In the genomic region with DNA sequence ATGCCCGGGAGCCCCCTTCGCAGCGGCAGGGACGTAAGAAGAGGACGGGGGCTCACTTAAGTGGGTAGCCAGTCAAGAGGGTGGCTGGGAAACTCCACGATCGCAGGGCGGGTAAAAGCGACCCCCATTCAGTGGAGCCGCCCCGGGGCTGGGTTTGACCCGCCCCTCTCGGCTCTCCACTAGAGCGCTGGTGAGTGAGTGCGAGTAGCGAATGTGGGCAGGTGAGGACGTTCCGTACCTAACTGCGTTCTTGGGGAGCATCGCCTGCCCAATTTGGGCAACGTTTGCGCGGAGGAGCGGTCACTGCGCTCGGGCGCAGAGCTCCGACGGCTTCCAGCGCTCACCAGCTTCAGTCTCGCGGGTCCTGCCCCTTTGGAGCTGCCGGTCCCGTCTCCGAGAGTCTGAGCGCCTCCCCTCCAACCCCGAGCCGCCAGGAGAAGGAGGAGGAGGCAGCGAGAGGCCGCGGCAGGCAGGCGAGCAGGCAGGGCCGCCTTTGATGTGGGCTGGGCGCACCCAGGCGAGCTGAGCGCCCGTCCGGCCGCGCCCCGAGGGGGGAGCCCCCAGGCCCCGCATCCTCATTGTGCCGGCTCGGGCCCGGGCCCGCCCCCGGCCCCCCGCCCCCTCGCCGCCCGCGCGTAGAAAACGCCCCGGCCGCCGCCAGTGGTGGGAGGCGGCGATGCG, we compare ENCODE assay signal across 8 cellular contexts. TPM values are rescaled to one million over a fixed set of nuclear protein-coding genes. Genes with fewer than 3 reads are reported as not detected.
DNase-seq lines count a peak whose midpoint lies in the region; ATAC-seq, FAIRE-seq and TF ChIP-seq lines count a peak whose summit lies in the region.

Gene FGF18 (plus strand): TSS at position 666 of the 681 bp plus-strand sequence. CDS start 553 bp downstream, outside the sequence.

- TF ChIP-seq RAD21 in SK-N-SH (IDR thresholded peaks at IDR 0.05; ENCODE audit: low read length), result no peak

- H4K20me1 ChIP-seq in SK-N-SH (ENCODE audit: insufficient read depth), result peaks cover 66% of the 10 kb centered on the region

- H3K4me3 ChIP-seq in SK-N-SH (ENCODE audit: low read depth in 2 of 2, low read length in 1 of 2), result peak within 1 kb of the TSS; percentile 47 to 58
- H3K4me3 ChIP-seq in cardiac fibroblast (replicated peaks in 1 of 2; ENCODE audit: low read depth in 2 of 2, low read length in 2 of 2), result peak within 1 kb of the TSS; percentile 35 to 43
- peak within 1 kb of the TSS in 1 of 2 donors; percentile 44 for H3K4me3 ChIP-seq in kidney (ENCODE audit: low read length in 2 of 2)

- H3K4me1 ChIP-seq in SK-N-SH (ENCODE audit: control insufficient read depth in 1 of 2, insufficient read depth in 2 of 2, low read depth in 1 of 2, low read length in 1 of 2) (peaks cover 0 to 32% of the 10 kb centered on the region in 2 experiments; a peak in 1 of 4 replicates), kidney (ENCODE audit: control insufficient read depth in 1 of 2, insufficient read depth in 1 of 2, low read depth in 1 of 2, low read length in 2 of 2) (peaks cover 0 to 17% of the 10 kb centered on the region in 2 donors)

- H3K9me2 ChIP-seq in SK-N-SH, result no peaks in the 10 kb centered on the region

- CTCF ChIA-PET in SK-N-SH (lab: Yijun Ruan, JAX), result interaction anchor here (0.6 to 5.4 kb wide), 73 partner anchors 9 to 677 kb away, joined by 3 to 122 read pairs (median 4); partner anchors contain the start of gene FBXW11

- peak; percentile 40 for DNase-seq in activated naive CD4-positive, alpha-beta T cell treated with Interleukin-2 at 50 U/mL for 16 hours
- DNase-seq in activated naive CD4-positive, alpha-beta T cell (lab: John Stamatoyannopoulos, UW), result no peak
- peak; percentile 74 for DNase-seq in SK-N-SH
- peak; percentile 50 to 51 for DNase-seq in cardiac fibroblast (ENCODE audit: low read depth in 2 of 2)
- peak; percentile 85 for DNase-seq in kidney
- peak; percentile 34 for DNase-seq in stimulated activated CD4-positive, alpha-beta T cell treated with anti-CD3 and anti-CD28 coated beads, Interleukin-4, amount 100 ng/mL, for 24 hours
- DNase-seq in urothelium cell line (ENCODE audit: low spot score), result no peak

- POLR2A ChIA-PET in SK-N-SH (lab: Yijun Ruan, JAX), result no interaction called here

- WGBS in SK-N-SH (ENCODE audit: low lambda C conversion rate), result 0% methylated on average over 9 of the region's 70 CpGs

- no peaks in the 10 kb centered on the region for H3K9me3 ChIP-seq in SK-N-SH
- H3K9me3 ChIP-seq in kidney (ENCODE audit: control insufficient read depth in 1 of 2, low read length in 2 of 2), result no peaks in the 10 kb centered on the region

- H3K27me3 ChIP-seq in SK-N-SH (ENCODE audit: insufficient read depth), result no peaks in the 10 kb centered on the region

- ATAC-seq in HG03175 (IDR thresholded peaks at IDR 0.05; ENCODE audit: unreplicated experiment), result peak; percentile 39

- H3K79me2 ChIP-seq in SK-N-SH (ENCODE audit: insufficient read depth), result no peaks in the 10 kb centered on the region

- FAIRE-seq in kidney (lab: Jason Lieb, UNC) (no peak), urothelium cell line (lab: Jason Lieb, UNC) (no peak)

- H3K9ac ChIP-seq in SK-N-SH (no peak within 1 kb of the TSS), kidney (ENCODE audit: low read length in 2 of 2) (no peak within 1 kb of the TSS)

- peaks cover 41% of the 10 kb centered on the region for H3F3A ChIP-seq in SK-N-SH (replicated peaks; ENCODE audit: insufficient read depth)

- no peak within 1 kb of the TSS for H2AFZ ChIP-seq in SK-N-SH (ENCODE audit: low read depth)

- H3K36me3 ChIP-seq in SK-N-SH (replicated peaks in 1 of 2; ENCODE audit: control insufficient read depth in 1 of 2, insufficient read depth in 2 of 2, low read length in 1 of 2) (peaks cover 4 to 11% of the 10 kb centered on the region in 2 experiments), kidney (ENCODE audit: control insufficient read depth in 1 of 2, insufficient read depth in 2 of 2, low read length in 2 of 2) (no peaks in the 10 kb centered on the region)

- intact Hi-C loops in kidney (cut with DNase I), result loop anchor here (10.0 kb wide), 1 partner anchor 496 kb away; no protein-coding TSS in a partner anchor

- peak within 1 kb of the TSS; percentile 82 for H3K4me2 ChIP-seq in SK-N-SH

- no peak within 1 kb of the TSS for H3K27ac ChIP-seq in SK-N-SH (ENCODE audit: low read depth in 2 of 2, low read length in 1 of 2)
- H3K27ac ChIP-seq in kidney (ENCODE audit: low read depth in 2 of 2, low read length in 2 of 2), result no peak within 1 kb of the TSS

- TF ChIP-seq EP300 in SK-N-SH (IDR thresholded peaks at IDR 0.05; ENCODE audit: borderline replicate concordance in 1 of 2, low read depth in 1 of 2, low read length in 1 of 2), result no peak

- TF ChIP-seq CTCF in SK-N-SH (IDR thresholded peaks at IDR 0.05), result no peak; the same call in 1 of the 2 replicates
- TF ChIP-seq CTCF in cardiac fibroblast (IDR thresholded peaks at IDR 0.05; ENCODE audit: low read depth, low read length), result no peak
- no peak for TF ChIP-seq CTCF in kidney (IDR thresholded peaks at IDR 0.05; ENCODE audit: borderline replicate concordance, extremely low read depth, insufficient read depth)

TF ChIP-seq in SK-N-SH, 30 proteins besides CTCF, POLR2A, EP300 and RAD21 (continues in another document):
- TF ChIP-seq MEF2A (IDR thresholded peaks at IDR 0.05; ENCODE audit: borderline replicate concordance, low read depth) (no peak), FOXM1 (IDR thresholded peaks at IDR 0.05; ENCODE audit: low read depth) (no peak), SIN3A (IDR thresholded peaks at IDR 0.05; ENCODE audit: borderline replicate concordance, low read depth, low read length) (no peak), GATA2 (CRISPR knock-in tag; IDR thresholded peaks at IDR 0.05) (no peak), EZH2phosphoT487 (IDR thresholded peaks at IDR 0.05; ENCODE audit: borderline replicate concordance, low read depth) (no peak), TAF1 (IDR thresholded peaks at IDR 0.05; ENCODE audit: borderline replicate concordance, low read depth, low read length) (no peak), ZBTB33 (IDR thresholded peaks at IDR 0.05; ENCODE audit: borderline replicate concordance, low read depth) (no peak), JUND (IDR thresholded peaks at IDR 0.05) (no peak), NRF1 (IDR thresholded peaks at IDR 0.05; ENCODE audit: low read depth, low read length) (no peak), REST (IDR thresholded peaks at IDR 0.05; ENCODE audit: low read depth, low read length) (no peak)
- TF ChIP-seq, protein P1, sequence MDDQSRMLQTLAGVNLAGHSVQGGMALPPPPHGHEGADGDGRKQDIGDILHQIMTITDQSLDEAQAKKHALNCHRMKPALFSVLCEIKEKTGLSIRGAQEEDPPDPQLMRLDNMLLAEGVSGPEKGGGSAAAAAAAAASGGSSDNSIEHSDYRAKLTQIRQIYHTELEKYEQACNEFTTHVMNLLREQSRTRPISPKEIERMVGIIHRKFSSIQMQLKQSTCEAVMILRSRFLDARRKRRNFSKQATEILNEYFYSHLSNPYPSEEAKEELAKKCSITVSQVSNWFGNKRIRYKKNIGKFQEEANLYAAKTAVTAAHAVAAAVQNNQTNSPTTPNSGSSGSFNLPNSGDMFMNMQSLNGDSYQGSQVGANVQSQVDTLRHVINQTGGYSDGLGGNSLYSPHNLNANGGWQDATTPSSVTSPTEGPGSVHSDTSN (IDR thresholded peaks at IDR 0.05), result no peak

RNA-seq across cellular contexts. Expression of gene FGF18, which starts in this region (rescaled TPM):
- polyA plus RNA-seq in SK-N-SH (2012; rRNA removed) (0.67 and 0.89 TPM in 2 replicates), kidney (ENCODE audit: insufficient read depth, low read depth, low replicate concordance) (0.39 TPM)
- 0.44 and 0.51 TPM in 2 replicates for polyA plus RNA-seq in SK-N-SH (2012; cell fraction: cytosol; rRNA removed)
- polyA plus RNA-seq in SK-N-SH (2012; cell fraction: nucleus; rRNA removed), result 0.70 and 1.2 TPM in 2 replicates
- 1.8 TPM for total RNA-seq in kidney

Comparison
In these comparisons a context has a peak if more than half of its experiments do, and no peak if none do; other contexts are left out.
1. DNase-seq: peak in activated naive CD4-positive, alpha-beta T cell treated with Interleukin-2 at 50 U/mL for 16 hours (single experiment), SK-N-SH (single experiment), cardiac fibroblast (2 of 2), kidney (single experiment) and stimulated activated CD4-positive, alpha-beta T cell treated with anti-CD3 and anti-CD28 coated beads, Interleukin-4, amount 100 ng/mL, for 24 hours (single experiment); none in activated naive CD4-positive, alpha-beta T cell (0 of 4) and urothelium cell line (single experiment).